22 cellular contexts compared by ENCODE assay signal in the genomic region with DNA sequence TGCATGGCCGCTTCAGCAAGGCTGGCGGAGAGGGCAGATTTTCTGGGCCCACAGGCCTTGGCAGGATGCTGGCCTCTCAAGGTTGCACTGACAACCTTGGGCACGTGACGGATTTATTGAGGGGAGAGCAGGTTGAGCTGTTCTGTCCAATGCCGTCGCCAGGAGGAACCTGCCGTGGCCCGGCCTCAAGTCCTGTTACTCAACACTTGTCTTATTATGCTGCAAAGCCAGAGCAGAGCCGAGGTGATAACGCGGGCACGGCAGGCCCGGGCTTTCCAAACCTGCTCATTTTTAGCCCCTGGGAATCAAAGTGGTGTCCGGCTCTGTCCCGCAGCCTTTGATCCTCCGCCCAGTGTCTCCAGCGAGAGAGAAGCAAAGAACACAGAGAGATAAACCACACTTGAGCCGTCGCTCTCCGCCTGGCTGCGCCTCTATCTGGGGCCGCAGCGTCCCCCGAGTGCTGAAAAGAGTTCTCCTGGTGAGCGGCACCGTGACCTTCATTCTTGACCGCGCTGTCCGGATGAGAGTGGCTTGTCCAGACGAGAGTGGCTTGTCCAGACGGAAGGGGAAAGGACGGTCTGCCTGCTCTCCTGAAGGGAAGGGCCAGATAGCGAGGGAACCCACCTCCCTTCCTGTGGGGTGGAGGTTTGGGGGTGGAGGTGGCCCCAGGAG.
DNase-seq lines count a peak whose midpoint lies in the region; ATAC-seq, FAIRE-seq and TF ChIP-seq lines count a peak whose summit lies in the region.
"Had no signal": no experiment of that assay in that cellular context is flagged by ENCODE, and none has a peak within 500 bp of the region (broad histone marks: within the 10 kb centered on the region; RNA-seq: fewer than 3 reads in every experiment).

No MANE protein-coding gene starts in this region.

- H3K4me1 Mint-ChIP-seq in Caco-2 (ENCODE audit: low read depth, unreplicated experiment), result peaks cover 22% of the 10 kb centered on the region
- H3K4me1 Mint-ChIP-seq in brain, result peaks cover 25% of the 10 kb centered on the region
- no peaks in the 10 kb centered on the region for H3K4me1 Mint-ChIP-seq in activated T-helper 1 cell treated with anti-CD3 and anti-CD28 coated beads, Interleukin-12 subunit alpha, Interleukin-12 subunit beta, Interleukin-2, Interleukin-4 antibody, amounts not matched to agents 30 ng/mL and 10 ng/mL and 1 ng/mL, durations not matched to agents 14 hours and 24 hours and 36 hours (ENCODE audit: low read depth)

- H3K36me3 Mint-ChIP-seq in Caco-2 (ENCODE audit: insufficient read depth, unreplicated experiment), result peaks cover 6% of the 10 kb centered on the region
- H3K36me3 Mint-ChIP-seq in brain, result no peaks in the 10 kb centered on the region
- H3K36me3 Mint-ChIP-seq in activated T-helper 1 cell treated with anti-CD3 and anti-CD28 coated beads, Interleukin-12 subunit alpha, Interleukin-12 subunit beta, Interleukin-2, Interleukin-4 antibody, amounts not matched to agents 30 ng/mL and 10 ng/mL and 1 ng/mL, durations not matched to agents 14 hours and 24 hours and 36 hours (ENCODE audit: low read depth), result no peaks in the 10 kb centered on the region

- H3K27me3 Mint-ChIP-seq in Caco-2 (ENCODE audit: insufficient read depth, unreplicated experiment) (no peaks in the 10 kb centered on the region), brain (peaks cover 3% of the 10 kb centered on the region)
- no peaks in the 10 kb centered on the region for H3K27me3 Mint-ChIP-seq in activated T-helper 1 cell treated with anti-CD3 and anti-CD28 coated beads, Interleukin-12 subunit alpha, Interleukin-12 subunit beta, Interleukin-2, Interleukin-4 antibody, amounts not matched to agents 30 ng/mL and 10 ng/mL and 1 ng/mL, durations not matched to agents 14 hours and 24 hours and 36 hours (ENCODE audit: insufficient read depth)
- H3K27me3 Mint-ChIP-seq: CD4-positive, alpha-beta T cell had no signal

- ATAC-seq in right cardiac atrium, result peak; percentile 12 to 70
- ATAC-seq in pancreas, result peak; percentile 19 to 73 (median 64)

- peak overlapping the region; percentile 36 for H3K4me3 Mint-ChIP-seq in Caco-2 (ENCODE audit: unreplicated experiment)
- H3K4me3 Mint-ChIP-seq in brain, result no peak overlapping the region
- H3K4me3 Mint-ChIP-seq in activated T-helper 1 cell treated with anti-CD3 and anti-CD28 coated beads, Interleukin-12 subunit alpha, Interleukin-12 subunit beta, Interleukin-2, Interleukin-4 antibody, amounts not matched to agents 30 ng/mL and 10 ng/mL and 1 ng/mL, durations not matched to agents 14 hours and 24 hours and 36 hours, result no peak overlapping the region
- H3K4me3 Mint-ChIP-seq: CD4-positive, alpha-beta T cell had no signal

- BruUV-seq in Caco-2 (replicated peaks; lab: Mats Ljungman, UMichigan), result no TSS peak

- POLR2A ChIA-PET in Caco-2 (lab: Charles Lee), result no interaction called here

- H3K36me3 ChIP-seq in Caco-2 (ENCODE audit: control insufficient read depth, insufficient read depth, low read length) (no peaks in the 10 kb centered on the region), pancreas (no peaks in the 10 kb centered on the region)
- H3K36me3 ChIP-seq: MG63, Peyer's patch had no signal

- H3K27ac ChIP-seq in right cardiac atrium (ENCODE audit: low read length) (no peak overlapping the region), pancreas (no peak overlapping the region)

- CTCF ChIA-PET in Caco-2 (lab: Charles Lee), result interaction anchor here (1.6 kb wide), 1 partner anchor 28 kb away, joined by 6 read pairs; no protein-coding TSS in a partner anchor

- no peaks in the 10 kb centered on the region for H3K9me3 ChIP-seq in Caco-2
- no peaks in the 10 kb centered on the region for H3K9me3 ChIP-seq in right cardiac atrium (ENCODE audit: control insufficient read depth, low read length)
- no peaks in the 10 kb centered on the region for H3K9me3 ChIP-seq in pancreas
- H3K9me3 ChIP-seq: MG63, Peyer's patch had no signal

- H3K27ac Mint-ChIP-seq in Caco-2 (ENCODE audit: unreplicated experiment) (peak overlapping the region; percentile 33), brain (peak overlapping the region in 3 of 5 experiments; percentile 28 to 67 (median 34))
- H3K27ac Mint-ChIP-seq in activated T-helper 1 cell treated with anti-CD3 and anti-CD28 coated beads, Interleukin-12 subunit alpha, Interleukin-12 subunit beta, Interleukin-2, Interleukin-4 antibody, amounts not matched to agents 30 ng/mL and 10 ng/mL and 1 ng/mL, durations not matched to agents 14 hours and 24 hours and 36 hours, result no peak overlapping the region
- H3K27ac Mint-ChIP-seq: CD4-positive, alpha-beta T cell had no signal

- H3K4me3 ChIP-seq in Caco-2 (ENCODE audit: low read depth, low read length) (no peak overlapping the region), right cardiac atrium (ENCODE audit: low read length) (no peak overlapping the region), pancreas (no peak overlapping the region)
- H3K4me3 ChIP-seq: MG63, Peyer's patch had no signal

- no peaks in the 10 kb centered on the region for H3K9me3 Mint-ChIP-seq in Caco-2 (ENCODE audit: unreplicated experiment)
- peaks cover 0 to 4% (median 0%) of the 10 kb centered on the region in 5 experiments for H3K9me3 Mint-ChIP-seq in brain
- H3K9me3 Mint-ChIP-seq in activated T-helper 1 cell treated with anti-CD3 and anti-CD28 coated beads, Interleukin-12 subunit alpha, Interleukin-12 subunit beta, Interleukin-2, Interleukin-4 antibody, amounts not matched to agents 30 ng/mL and 10 ng/mL and 1 ng/mL, durations not matched to agents 14 hours and 24 hours and 36 hours, result no peaks in the 10 kb centered on the region
- H3K9me3 Mint-ChIP-seq: CD4-positive, alpha-beta T cell had no signal

- WGBS in right cardiac atrium, result 50% methylated on average over 33 of the region's 33 CpGs
- 72 to 73% methylated on average over 33 of the region's 33 CpGs for WGBS in pancreas, 2 donors

- intact Hi-C loops in Caco-2 (cut with micrococcal nuclease; ENCODE audit: unreplicated experiment), result no loop called here
- intact Hi-C loops in right cardiac atrium (cut with DNase I), result no loop called here
- intact Hi-C loops in pancreas (cut with DNase I), result loop anchor here in 1 of 3 donors (10.0 kb wide), 1 partner anchor 113 kb away; no protein-coding TSS in a partner anchor
- intact Hi-C loops in activated T-helper 1 cell treated with anti-CD3 and anti-CD28 coated beads, Interleukin-12 subunit alpha, Interleukin-12 subunit beta, Interleukin-2, Interleukin-4 antibody, amounts not matched to agents 30 ng/mL and 10 ng/mL and 1 ng/mL, durations not matched to agents 14 hours and 24 hours and 36 hours (cut with micrococcal nuclease), result no loop called here

- H3K27me3 ChIP-seq in Caco-2 (replicated peaks; ENCODE audit: control insufficient read depth, insufficient read depth, low read length), result no peaks in the 10 kb centered on the region
- no peaks in the 10 kb centered on the region for H3K27me3 ChIP-seq in right cardiac atrium (ENCODE audit: control insufficient read depth, insufficient read depth)
- no peaks in the 10 kb centered on the region for H3K27me3 ChIP-seq in pancreas
- H3K27me3 ChIP-seq: MG63, Peyer's patch had no signal

- H3K4me1 ChIP-seq in Caco-2, result peaks cover 44% of the 10 kb centered on the region
- H3K4me1 ChIP-seq in right cardiac atrium (ENCODE audit: control insufficient read depth, insufficient read depth, low read length), result no peaks in the 10 kb centered on the region
- no peaks in the 10 kb centered on the region for H3K4me1 ChIP-seq in pancreas

- no peak for FAIRE-seq in pancreas (lab: Jason Lieb, UNC)
- FAIRE-seq: A204.1, GM19239, HTR-8/SVneo had no signal

- TF ChIP-seq CTCF in Caco-2 (IDR thresholded peaks at IDR 0.05; ENCODE audit: insufficient read depth in 1 of 2, low read depth in 1 of 2, low read length in 1 of 2, severe bottlenecking in 1 of 2, unreplicated experiment in 1 of 2) (no peak), brain (conservative IDR thresholded peaks at IDR 0.05) (no peak), pancreas (IDR thresholded peaks at IDR 0.05) (no peak)

- peak; percentile 46 to 65 for DNase-seq in Caco-2
- DNase-seq in right cardiac atrium, result peak in 1 of 3 donors; percentile 64
- DNase-seq in pancreas, result peak in 1 of 6 donors; percentile 52
- DNase-seq in activated T-cell treated with anti-CD3 and anti-CD28 coated beads, Interleukin-2, amount 50 U/mL, for 1 hour, result no peak
- no peak for DNase-seq in activated T-helper 1 cell treated with anti-CD3 and anti-CD28 coated beads, Interleukin-12 subunit alpha, Interleukin-12 subunit beta, Interleukin-2, Interleukin-4 antibody, amounts not matched to agents 30 ng/mL and 10 ng/mL and 1 ng/mL, durations not matched to agents 14 hours and 24 hours and 36 hours (ENCODE audit: low spot score)
- no peak for DNase-seq in occipital lobe (lab: John Stamatoyannopoulos, UW)
- no peak for DNase-seq in SHP77 (lab: John Stamatoyannopoulos, UW)
- DNase-seq: CD4-positive, alpha-beta T cell; DMS153; GDM1; GOT3; Kasumi-1; MG63; NCI-H1092 treated with DMSO at 0.1 percent for 48 hours; NCI-H2081; NCI-H2171 treated with DMSO at 0.1 percent for 48 hours; NCI-H446 treated with DMSO at 0.1 percent for 48 hours had no signal

Comparison
In these comparisons a context has a peak if more than half of its experiments do, and no peak if none do; other contexts are left out.
1. DNase-seq: peak in Caco-2 (2 of 2); none in activated T-cell treated with anti-CD3 and anti-CD28 coated beads, Interleukin-2, amount 50 U/mL, for 1 hour (single experiment), activated T-helper 1 cell treated with anti-CD3 and anti-CD28 coated beads, Interleukin-12 subunit alpha, Interleukin-12 subunit beta, Interleukin-2, Interleukin-4 antibody, amounts not matched to agents 30 ng/mL and 10 ng/mL and 1 ng/mL, durations not matched to agents 14 hours and 24 hours and 36 hours (single experiment), occipital lobe (single experiment) and SHP77 (0 of 2).